In genomic region chr10:93059975-93060886, GRCh38 we compare ENCODE assay signal across 17 cellular contexts. TPM values are rescaled to one million over a fixed set of nuclear protein-coding genes. Genes with fewer than 3 reads are reported as not detected.
A peak's percentile ranks its signal among the peaks of the same experiment; 100 is the strongest.
DNase-seq lines count a peak whose midpoint lies in the region; ATAC-seq lines count a peak whose summit lies in the region.
"Had no signal": no experiment of that assay in that cellular context is flagged by ENCODE, and none has a peak within 500 bp of the region (broad histone marks: within the 10 kb centered on the region; RNA-seq: fewer than 3 reads in every experiment).

CYP26C1 (plus strand) TSS chr10:93060798; CDS start chr10:93061264, 466 bp downstream.

- no peaks in the 10 kb centered on the region; the same call in 1 of the 2 replicates for H3K9me3 ChIP-seq in iPS-20b (ENCODE audit: insufficient read depth, low read depth, low read length)
- H3K9me3 ChIP-seq in HAP-1: 0 out of 2 replicates have a peak, but pooled peaks cover 2% of the 10 kb centered on the region
- H3K9me3 ChIP-seq: neutrophil, tibial artery had no signal

- H3K4me3 ChIP-seq in iPS-20b (ENCODE audit: low read length) (peak within 1 kb of the TSS; percentile 56), HAP-1 (no peak within 1 kb of the TSS)

- POLR2A ChIA-PET in activated CD4-positive, alpha-beta T cell treated with anti-CD3 and anti-CD28 coated beads, Interleukin-2, amount 10 ng/mL, durations not matched to agents 7 days and 5 days (lab: Charles Lee): no interaction called here

- no peak for ATAC-seq in activated T-helper 17 cell treated with anti-CD3 and anti-CD28 coated beads, Interleukin-2, amount 50 U/mL, for 72 hours (replicated peaks)
- ATAC-seq in stimulated activated effector memory CD8-positive, alpha-beta T cell treated with anti-CD3 and anti-CD28 coated beads, Interleukin-12 subunit alpha, Interleukin-12 subunit beta, amount 100 ng/mL, for 72 hours: no peak
- ATAC-seq in GM19463 (IDR thresholded peaks at IDR 0.05; ENCODE audit: unreplicated experiment) (no peak), HG03432 (IDR thresholded peaks at IDR 0.05; ENCODE audit: unreplicated experiment) (no peak)
- ATAC-seq: activated CD8-positive, alpha-beta T cell treated with anti-CD3 and anti-CD28 coated beads for 36 hours; HepG2; Panc1 had no signal

- H3K36me3 Mint-ChIP-seq in activated CD4-positive, alpha-beta T cell treated with anti-CD3 and anti-CD28 coated beads, Interleukin-2, amount 10 ng/mL, durations not matched to agents 7 days and 5 days (ENCODE audit: low read depth): peaks cover 5% of the 10 kb centered on the region
- H3K36me3 Mint-ChIP-seq in activated T-helper 17 cell treated with anti-CD3 and anti-CD28 coated beads, Interleukin-2, amount 50 U/mL, for 72 hours (ENCODE audit: low read depth): peaks cover 39% of the 10 kb centered on the region
- H3K36me3 Mint-ChIP-seq in stimulated activated effector memory CD8-positive, alpha-beta T cell treated with anti-CD3 and anti-CD28 coated beads, Interleukin-12 subunit alpha, Interleukin-12 subunit beta, amount 100 ng/mL, for 72 hours: peaks cover 15% of the 10 kb centered on the region

- no peak within 1 kb of the TSS for H3K27ac Mint-ChIP-seq in activated CD4-positive, alpha-beta T cell treated with anti-CD3 and anti-CD28 coated beads, Interleukin-2, amount 10 ng/mL, durations not matched to agents 7 days and 5 days
- H3K27ac Mint-ChIP-seq in activated T-helper 17 cell treated with anti-CD3 and anti-CD28 coated beads, Interleukin-2, amount 50 U/mL, for 72 hours: no peak within 1 kb of the TSS
- H3K27ac Mint-ChIP-seq in stimulated activated effector memory CD8-positive, alpha-beta T cell treated with anti-CD3 and anti-CD28 coated beads, Interleukin-12 subunit alpha, Interleukin-12 subunit beta, amount 100 ng/mL, for 72 hours: no peak within 1 kb of the TSS
- H3K27ac Mint-ChIP-seq: activated CD8-positive, alpha-beta T cell treated with anti-CD3 and anti-CD28 coated beads for 36 hours; T-helper 1 cell treated with Interleukin-12 subunit alpha and Interleukin-12 subunit beta and Interleukin-4 antibody, amounts not matched to agents 30 μg/mL and 1 μg/mL, for 36 hours had no signal

- H3K27ac ChIP-seq in iPS-20b (ENCODE audit: low read length): no peak within 1 kb of the TSS
- H3K27ac ChIP-seq: neutrophil, skin epidermis, tibial artery had no signal

- peak within 1 kb of the TSS; percentile 61 for H3K4me3 Mint-ChIP-seq in activated CD4-positive, alpha-beta T cell treated with anti-CD3 and anti-CD28 coated beads, Interleukin-2, amount 10 ng/mL, durations not matched to agents 7 days and 5 days
- peak within 1 kb of the TSS; percentile 69 for H3K4me3 Mint-ChIP-seq in activated T-helper 17 cell treated with anti-CD3 and anti-CD28 coated beads, Interleukin-2, amount 50 U/mL, for 72 hours
- H3K4me3 Mint-ChIP-seq in stimulated activated effector memory CD8-positive, alpha-beta T cell treated with anti-CD3 and anti-CD28 coated beads, Interleukin-12 subunit alpha, Interleukin-12 subunit beta, amount 100 ng/mL, for 72 hours: peak within 1 kb of the TSS; percentile 66
- H3K4me3 Mint-ChIP-seq: T-helper 1 cell treated with Interleukin-12 subunit alpha and Interleukin-12 subunit beta and Interleukin-4 antibody, amounts not matched to agents 30 μg/mL and 1 μg/mL, for 36 hours had no signal

- H3K36me3 ChIP-seq in iPS-20b (ENCODE audit: insufficient read depth, low read depth, low read length) (no peaks in the 10 kb centered on the region), HAP-1 (replicated peaks) (no peaks in the 10 kb centered on the region)

- no peak within 1 kb of the TSS for H3K9ac ChIP-seq in iPS-20b (ENCODE audit: low read depth, low read length)

- H3K9me3 Mint-ChIP-seq in activated CD4-positive, alpha-beta T cell treated with anti-CD3 and anti-CD28 coated beads, Interleukin-2, amount 10 ng/mL, durations not matched to agents 7 days and 5 days: no peaks in the 10 kb centered on the region
- H3K9me3 Mint-ChIP-seq in activated T-helper 17 cell treated with anti-CD3 and anti-CD28 coated beads, Interleukin-2, amount 50 U/mL, for 72 hours: no peaks in the 10 kb centered on the region
- H3K9me3 Mint-ChIP-seq in stimulated activated effector memory CD8-positive, alpha-beta T cell treated with anti-CD3 and anti-CD28 coated beads, Interleukin-12 subunit alpha, Interleukin-12 subunit beta, amount 100 ng/mL, for 72 hours: no peaks in the 10 kb centered on the region
- H3K9me3 Mint-ChIP-seq: activated CD8-positive, alpha-beta T cell treated with anti-CD3 and anti-CD28 coated beads for 36 hours; T-helper 1 cell treated with Interleukin-12 subunit alpha and Interleukin-12 subunit beta and Interleukin-4 antibody, amounts not matched to agents 30 μg/mL and 1 μg/mL, for 36 hours had no signal

- H3K27me3 ChIP-seq in iPS-20b (ENCODE audit: insufficient read depth, low read length) (peaks cover 76% of the 10 kb centered on the region), HAP-1 (ENCODE audit: low read depth) (no peaks in the 10 kb centered on the region)

- peaks cover 36% of the 10 kb centered on the region for H3K27me3 Mint-ChIP-seq in activated CD4-positive, alpha-beta T cell treated with anti-CD3 and anti-CD28 coated beads, Interleukin-2, amount 10 ng/mL, durations not matched to agents 7 days and 5 days
- peaks cover 28% of the 10 kb centered on the region for H3K27me3 Mint-ChIP-seq in activated T-helper 17 cell treated with anti-CD3 and anti-CD28 coated beads, Interleukin-2, amount 50 U/mL, for 72 hours

- CTCF ChIA-PET in activated CD4-positive, alpha-beta T cell treated with anti-CD3 and anti-CD28 coated beads, Interleukin-2, amount 10 ng/mL, durations not matched to agents 7 days and 5 days (lab: Charles Lee): no interaction called here

- H3K4me1 ChIP-seq in iPS-20b (ENCODE audit: insufficient read depth, low read length) (peaks cover 4% of the 10 kb centered on the region; the same call in 1 of the 2 replicates), HAP-1 (peaks cover 11% of the 10 kb centered on the region)

- H3K4me1 Mint-ChIP-seq in activated CD4-positive, alpha-beta T cell treated with anti-CD3 and anti-CD28 coated beads, Interleukin-2, amount 10 ng/mL, durations not matched to agents 7 days and 5 days: peaks cover 14% of the 10 kb centered on the region
- H3K4me1 Mint-ChIP-seq in activated T-helper 17 cell treated with anti-CD3 and anti-CD28 coated beads, Interleukin-2, amount 50 U/mL, for 72 hours: peaks cover 11% of the 10 kb centered on the region
- H3K4me1 Mint-ChIP-seq in stimulated activated effector memory CD8-positive, alpha-beta T cell treated with anti-CD3 and anti-CD28 coated beads, Interleukin-12 subunit alpha, Interleukin-12 subunit beta, amount 100 ng/mL, for 72 hours: peaks cover 24% of the 10 kb centered on the region

- in situ Hi-C loops in HAP-1 (cut with MboI; ENCODE audit: low sequenced_read_pairs): loop anchor here (25.0 kb wide), 1 partner anchor 173 kb away; no protein-coding TSS in a partner anchor

- DNase-seq in activated CD4-positive, alpha-beta T cell treated with anti-CD3 and anti-CD28 coated beads, Interleukin-2, amount 10 ng/mL, durations not matched to agents 7 days and 5 days: no peak
- no peak for DNase-seq in activated CD4-positive, alpha-beta T cell treated with anti-CD3 and anti-CD28 coated beads for 4 hours
- peak in 1 of 2 donors; percentile 29 for DNase-seq in stimulated activated effector memory CD8-positive, alpha-beta T cell treated with anti-CD3 and anti-CD28 coated beads, Interleukin-12 subunit alpha, Interleukin-12 subunit beta, amount 100 ng/mL, for 72 hours (ENCODE audit: low spot score in 2 of 2)
- DNase-seq in HAP-1 (ENCODE audit: low spot score in 2 of 2): no peak
- DNase-seq: activated CD8-positive, alpha-beta T cell treated with anti-CD3 and anti-CD28 coated beads for 36 hours; NCI-H1105 treated with DMSO at 0.1 percent for 48 hours; NCI-H446 treated with DMSO at 0.1 percent for 48 hours had no signal

RNA-seq across cellular contexts. Expression of gene CYP26C1, which starts in this region (rescaled TPM):
- under 1 TPM; 0.07 to 0.12 TPM for total RNA-seq in activated CD4-positive, alpha-beta T cell treated with anti-CD3 and anti-CD28 coated beads, Interleukin-2, amount 10 ng/mL, durations not matched to agents 7 days and 5 days
- not detected for total RNA-seq in activated T-helper 17 cell treated with anti-CD3 and anti-CD28 coated beads, Interleukin-2, amount 50 U/mL, for 72 hours
- total RNA-seq: activated CD8-positive, alpha-beta T cell treated with anti-CD3 and anti-CD28 coated beads for 36 hours had no signal
